In the genomic region with DNA sequence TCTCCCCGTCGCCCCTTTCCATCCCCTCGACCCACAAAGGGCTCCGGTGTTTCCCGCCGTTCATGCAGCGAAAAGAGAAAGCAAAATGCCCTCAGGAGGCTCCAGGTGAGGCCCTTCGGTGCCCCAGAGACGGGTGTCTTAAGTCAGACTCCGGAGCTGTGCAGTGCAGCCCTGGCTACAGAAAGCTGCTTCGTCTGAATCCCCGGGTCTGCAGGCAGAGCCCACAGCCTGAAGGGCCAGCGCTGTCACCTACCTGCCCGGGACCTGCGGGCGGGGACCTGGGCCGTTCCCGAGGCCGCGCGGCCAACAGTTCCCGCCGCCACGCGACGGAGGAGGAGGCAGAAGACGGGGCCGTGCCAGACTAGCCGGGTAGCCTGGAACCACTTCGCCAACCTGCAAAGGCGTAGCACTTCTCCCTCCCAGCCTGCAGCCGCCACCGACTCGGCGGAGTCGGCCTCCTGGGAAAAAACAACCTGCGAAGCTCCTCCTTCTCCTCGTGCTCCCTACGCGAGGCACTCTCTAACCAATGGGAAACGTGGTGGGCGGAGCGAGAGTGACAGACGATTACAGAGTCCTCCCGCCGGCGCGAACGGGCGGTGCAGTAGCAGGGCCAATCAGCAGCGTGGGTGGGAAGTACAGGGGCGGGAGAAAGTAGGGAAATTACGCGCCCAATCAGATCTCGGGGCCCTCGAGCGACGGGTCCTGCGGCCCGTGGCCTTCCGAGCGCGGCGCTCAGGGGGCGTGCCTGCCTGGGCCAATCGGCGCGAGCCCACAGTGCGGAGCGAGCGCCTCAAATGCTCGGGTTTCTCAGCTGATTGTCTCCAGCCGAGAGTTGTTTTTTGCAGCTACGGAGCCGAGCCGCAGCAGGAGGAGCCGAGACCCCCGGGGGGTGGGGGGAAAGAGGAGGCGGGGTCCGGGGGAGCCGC, we compare ENCODE assay signal across 8 cellular contexts. TPM values are rescaled to one million over a fixed set of nuclear protein-coding genes. Genes with fewer than 3 reads are reported as not detected.
A peak's percentile ranks its signal among the peaks of the same experiment; 100 is the strongest.
DNase-seq lines count a peak whose midpoint lies in the region; ATAC-seq and TF ChIP-seq lines count a peak whose summit lies in the region.

A gene with protein sequence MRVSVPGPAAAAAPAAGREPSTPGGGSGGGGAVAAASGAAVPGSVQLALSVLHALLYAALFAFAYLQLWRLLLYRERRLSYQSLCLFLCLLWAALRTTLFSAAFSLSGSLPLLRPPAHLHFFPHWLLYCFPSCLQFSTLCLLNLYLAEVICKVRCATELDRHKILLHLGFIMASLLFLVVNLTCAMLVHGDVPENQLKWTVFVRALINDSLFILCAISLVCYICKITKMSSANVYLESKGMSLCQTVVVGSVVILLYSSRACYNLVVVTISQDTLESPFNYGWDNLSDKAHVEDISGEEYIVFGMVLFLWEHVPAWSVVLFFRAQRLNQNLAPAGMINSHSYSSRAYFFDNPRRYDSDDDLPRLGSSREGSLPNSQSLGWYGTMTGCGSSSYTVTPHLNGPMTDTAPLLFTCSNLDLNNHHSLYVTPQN (plus strand): TSS at position 774 of the 926 bp plus-strand sequence. CDS start 312 bp downstream, outside the sequence.
A gene with protein sequence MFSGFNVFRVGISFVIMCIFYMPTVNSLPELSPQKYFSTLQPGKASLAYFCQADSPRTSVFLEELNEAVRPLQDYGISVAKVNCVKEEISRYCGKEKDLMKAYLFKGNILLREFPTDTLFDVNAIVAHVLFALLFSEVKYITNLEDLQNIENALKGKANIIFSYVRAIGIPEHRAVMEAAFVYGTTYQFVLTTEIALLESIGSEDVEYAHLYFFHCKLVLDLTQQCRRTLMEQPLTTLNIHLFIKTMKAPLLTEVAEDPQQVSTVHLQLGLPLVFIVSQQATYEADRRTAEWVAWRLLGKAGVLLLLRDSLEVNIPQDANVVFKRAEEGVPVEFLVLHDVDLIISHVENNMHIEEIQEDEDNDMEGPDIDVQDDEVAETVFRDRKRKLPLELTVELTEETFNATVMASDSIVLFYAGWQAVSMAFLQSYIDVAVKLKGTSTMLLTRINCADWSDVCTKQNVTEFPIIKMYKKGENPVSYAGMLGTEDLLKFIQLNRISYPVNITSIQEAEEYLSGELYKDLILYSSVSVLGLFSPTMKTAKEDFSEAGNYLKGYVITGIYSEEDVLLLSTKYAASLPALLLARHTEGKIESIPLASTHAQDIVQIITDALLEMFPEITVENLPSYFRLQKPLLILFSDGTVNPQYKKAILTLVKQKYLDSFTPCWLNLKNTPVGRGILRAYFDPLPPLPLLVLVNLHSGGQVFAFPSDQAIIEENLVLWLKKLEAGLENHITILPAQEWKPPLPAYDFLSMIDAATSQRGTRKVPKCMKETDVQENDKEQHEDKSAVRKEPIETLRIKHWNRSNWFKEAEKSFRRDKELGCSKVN (minus strand): TSS at position 443 of the 926 bp plus-strand sequence. CDS start 8,948 bp downstream, outside the sequence.

- peak within 1 kb of the TSS; percentile 66 for H2BK12ac ChIP-seq in neuronal stem cell (ENCODE audit: low read length)

- H2BK15ac ChIP-seq in neuronal stem cell (ENCODE audit: low read length), result peak within 1 kb of the TSS; percentile 87

- peak; percentile 98 for DNase-seq in GM04504 (ENCODE audit: low read depth)
- DNase-seq in HFFc6, result peak; percentile 99
- peak; percentile 98 for DNase-seq in NAMALWA (ENCODE audit: low spot score)
- DNase-seq in SK-MEL-5 (ENCODE audit: low read depth, low spot score), result peak; percentile 99
- DNase-seq in activated naive CD4-positive, alpha-beta T cell treated with anti-CD3 and anti-CD28 coated beads, Interleukin-2, amount 10 ng/mL, durations not matched to agents 7 days and 5 days, result peak; percentile 100
- DNase-seq in neuronal stem cell (ENCODE audit: low spot score), result peak; percentile 100

- WGBS in gastroesophageal sphincter (ENCODE audit: low coverage in 1 of 2), 2 donors, result 0% methylated on average over 6 of the region's 81 CpGs; no CpG with 5 or more reads in 1 of the 2 donors
- no CpG with 5 or more reads among the region's 81 CpGs for WGBS in neuronal stem cell (ENCODE audit: extremely low coverage in 2 of 2, insufficient read length in 2 of 2, insufficient replicate concordance in 1 of 2), 2 donors

- H3K27ac Mint-ChIP-seq in HFFc6, result peak within 1 kb of the TSS; percentile 69
- H3K27ac Mint-ChIP-seq in activated naive CD4-positive, alpha-beta T cell treated with anti-CD3 and anti-CD28 coated beads, Interleukin-2, amount 10 ng/mL, durations not matched to agents 7 days and 5 days, result peak within 1 kb of the TSS; percentile 89

- peak within 1 kb of the TSS; percentile 94 for H3K14ac ChIP-seq in neuronal stem cell (ENCODE audit: low read length)

- peak within 1 kb of the TSS; percentile 88 for H2BK120ac ChIP-seq in neuronal stem cell (ENCODE audit: low read depth, low read length)

- ATAC-seq in gastroesophageal sphincter, result peak; percentile 98

- H3K9me3 ChIP-seq in gastroesophageal sphincter, result no peaks in the 10 kb centered on the region
- no peaks in the 10 kb centered on the region for H3K9me3 ChIP-seq in neuronal stem cell (replicated peaks in 1 of 2; ENCODE audit: control insufficient read depth in 2 of 2, insufficient read depth in 1 of 2, low read depth in 1 of 2, low read length in 2 of 2)
- H3K9me3 ChIP-seq in subcutaneous abdominal adipose tissue (ENCODE audit: control insufficient read depth in 5 of 5, low read length in 5 of 5), result no peaks in the 10 kb centered on the region

- H3K4me1 Mint-ChIP-seq in HFFc6 (ENCODE audit: low read depth), result peaks cover 14% of the 10 kb centered on the region
- H3K4me1 Mint-ChIP-seq in activated naive CD4-positive, alpha-beta T cell treated with anti-CD3 and anti-CD28 coated beads, Interleukin-2, amount 10 ng/mL, durations not matched to agents 7 days and 5 days, result peaks cover 39% of the 10 kb centered on the region

- CTCF ChIA-PET in activated naive CD4-positive, alpha-beta T cell treated with anti-CD3 and anti-CD28 coated beads, Interleukin-2, amount 10 ng/mL, durations not matched to agents 7 days and 5 days (lab: Charles Lee), result interaction anchor here (1.0 to 1.5 kb wide), 4 partner anchors 9 to 252 kb away, joined by 3 to 4 read pairs (median 3); no protein-coding TSS in a partner anchor

- no peak within 1 kb of the TSS for H4K8ac ChIP-seq in neuronal stem cell (ENCODE audit: low read depth, low read length)

- H3K4me1 ChIP-seq in gastroesophageal sphincter, result peaks cover 0 to 34% (median 9%) of the 10 kb centered on the region in 3 donors
- peaks cover 5 to 7% of the 10 kb centered on the region in 2 donors for H3K4me1 ChIP-seq in neuronal stem cell (ENCODE audit: control insufficient read depth in 2 of 2, insufficient read depth in 1 of 2, low read depth in 1 of 2, low read length in 2 of 2)
- H3K4me1 ChIP-seq in subcutaneous abdominal adipose tissue (ENCODE audit: control insufficient read depth in 5 of 5, insufficient read depth in 5 of 5, low read length in 5 of 5), result peaks cover 5 to 31% (median 24%) of the 10 kb centered on the region in 5 donors

- peak within 1 kb of the TSS; percentile 69 to 79 for H3K4me3 ChIP-seq in gastroesophageal sphincter
- H3K4me3 ChIP-seq in neuronal stem cell (ENCODE audit: low read length in 2 of 2), result peak within 1 kb of the TSS; percentile 64 to 100
- H3K4me3 ChIP-seq in subcutaneous abdominal adipose tissue (ENCODE audit: low read depth in 1 of 5, low read length in 5 of 5), result peak within 1 kb of the TSS; percentile 86 to 98 (median 93)

- H3K27me3 Mint-ChIP-seq in HFFc6 (ENCODE audit: insufficient read depth), result no peaks in the 10 kb centered on the region
- H3K27me3 Mint-ChIP-seq in activated naive CD4-positive, alpha-beta T cell treated with anti-CD3 and anti-CD28 coated beads, Interleukin-2, amount 10 ng/mL, durations not matched to agents 7 days and 5 days, result peaks cover 9% of the 10 kb centered on the region

- peak within 1 kb of the TSS; percentile 34 for H2AK5ac ChIP-seq in neuronal stem cell (ENCODE audit: low read depth, low read length)

- peak within 1 kb of the TSS; percentile 98 for H3K18ac ChIP-seq in neuronal stem cell (ENCODE audit: low read length)

- peak within 1 kb of the TSS; percentile 97 for H2AFZ ChIP-seq in neuronal stem cell (ENCODE audit: low read length)

- H3K23ac ChIP-seq in neuronal stem cell (ENCODE audit: low read depth, low read length, poor library complexity), result peak within 1 kb of the TSS; percentile 95

- H3K36me3 Mint-ChIP-seq in HFFc6 (ENCODE audit: low read depth), result no peaks in the 10 kb centered on the region
- H3K36me3 Mint-ChIP-seq in activated naive CD4-positive, alpha-beta T cell treated with anti-CD3 and anti-CD28 coated beads, Interleukin-2, amount 10 ng/mL, durations not matched to agents 7 days and 5 days, result peaks cover 16% of the 10 kb centered on the region

- H3K27me3 ChIP-seq in gastroesophageal sphincter (no peaks in the 10 kb centered on the region), neuronal stem cell (ENCODE audit: control insufficient read depth in 3 of 3, insufficient read depth in 3 of 3, low read depth in 1 of 3, low read length in 3 of 3) (no peaks in the 10 kb centered on the region), subcutaneous abdominal adipose tissue (ENCODE audit: control insufficient read depth in 5 of 5, insufficient read depth in 4 of 5, low read length in 5 of 5) (peaks cover 0 to 2% (median 0%) of the 10 kb centered on the region in 5 donors)

- H3K27ac ChIP-seq in gastroesophageal sphincter (peak within 1 kb of the TSS; percentile 72 to 93 (median 93)), neuronal stem cell (replicated peaks; ENCODE audit: low read length) (peak within 1 kb of the TSS; percentile 80), subcutaneous abdominal adipose tissue (ENCODE audit: low read depth, low read length) (peak within 1 kb of the TSS; percentile 32)

- H3K4ac ChIP-seq in neuronal stem cell (ENCODE audit: low read length), result peak within 1 kb of the TSS; percentile 56

- no peak for TF ChIP-seq EP300 in gastroesophageal sphincter (IDR thresholded peaks at IDR 0.05)

- H2BK5ac ChIP-seq in neuronal stem cell (ENCODE audit: low read length), result peak within 1 kb of the TSS; percentile 96

- no peak for TF ChIP-seq CTCF in HFFc6 (IDR thresholded peaks at IDR 0.05)
- TF ChIP-seq CTCF in gastroesophageal sphincter (IDR thresholded peaks at IDR 0.05), result peak in 1 of 4 experiments; percentile 2

- peaks cover 5% of the 10 kb centered on the region for H3K79me1 ChIP-seq in neuronal stem cell (ENCODE audit: low read depth, low read length)

- no peaks in the 10 kb centered on the region for H3K36me3 ChIP-seq in gastroesophageal sphincter
- H3K36me3 ChIP-seq in neuronal stem cell (replicated peaks in 1 of 2; ENCODE audit: control insufficient read depth in 2 of 2, insufficient read depth in 2 of 2, low read length in 2 of 2), result no peaks in the 10 kb centered on the region
- no peaks in the 10 kb centered on the region for H3K36me3 ChIP-seq in subcutaneous abdominal adipose tissue (ENCODE audit: control insufficient read depth in 5 of 5, insufficient read depth in 5 of 5, low read length in 5 of 5)

- no peak within 1 kb of the TSS for H4K91ac ChIP-seq in neuronal stem cell (ENCODE audit: low read depth, low read length, poor library complexity)

- peak within 1 kb of the TSS; percentile 93 for H3K4me3 Mint-ChIP-seq in HFFc6
- peak within 1 kb of the TSS; percentile 92 for H3K4me3 Mint-ChIP-seq in activated naive CD4-positive, alpha-beta T cell treated with anti-CD3 and anti-CD28 coated beads, Interleukin-2, amount 10 ng/mL, durations not matched to agents 7 days and 5 days

- peak within 1 kb of the TSS; percentile 95 for H3K9ac ChIP-seq in neuronal stem cell (ENCODE audit: low read depth, low read length, poor library complexity)
- peak within 1 kb of the TSS; percentile 74 to 79 (median 75) for H3K9ac ChIP-seq in subcutaneous abdominal adipose tissue (ENCODE audit: low read length in 5 of 5)

- H3K9me3 Mint-ChIP-seq in HFFc6, result no peaks in the 10 kb centered on the region
- no peaks in the 10 kb centered on the region for H3K9me3 Mint-ChIP-seq in activated naive CD4-positive, alpha-beta T cell treated with anti-CD3 and anti-CD28 coated beads, Interleukin-2, amount 10 ng/mL, durations not matched to agents 7 days and 5 days

- in situ Hi-C loops in SK-MEL-5 (cut with HindIII; ENCODE audit: low pct_unique_long_range_greater_than_20kb, low sequenced_read_pairs), result no loop called here

- peak; percentile 74 to 84 for TF ChIP-seq POLR2A in gastroesophageal sphincter (IDR thresholded peaks at IDR 0.05)

- H3K4me2 ChIP-seq in neuronal stem cell (ENCODE audit: insufficient read depth, low read length, poor library complexity, severe bottlenecking), result peak within 1 kb of the TSS; percentile 100

RNA-seq across cellular contexts. Expression of the first gene that starts in this region (rescaled TPM):
- total RNA-seq in HFFc6 (2021; fragmentation: NEBNext Ultra II Directional; extraction: Animal tissue kit (Norgen Biotek cat#: 25700)), result 1 to 10 TPM in 2 of 6 experiments, under 1 TPM in 4; 0.73 to 1.1 (median 0.82) TPM
- 0.32 and 0.40 TPM in 2 replicates for total RNA-seq in SK-MEL-5 (2014; rRNA removed; shearing (Covaris generic))
- 0.38 and 0.52 TPM in 2 replicates for polyA plus RNA-seq in SK-MEL-5 (2015; cell fraction: cytosol; rRNA removed)
- 0.70 and 0.93 TPM in 2 replicates for polyA plus RNA-seq in SK-MEL-5 (2015; cell fraction: nucleus; rRNA removed)
- under 1 TPM; 0.12 to 0.54 (median 0.19) TPM for total RNA-seq in gastroesophageal sphincter
- polyA plus RNA-seq in neuronal stem cell (2013, experiment 1 of 2), result 4.9 TPM
- 4.9 TPM for polyA plus RNA-seq in neuronal stem cell (2013, experiment 2 of 2)

RNA-seq across cellular contexts. Expression of the second gene that starts in this region (rescaled TPM):
- total RNA-seq in HFFc6 (2021; fragmentation: NEBNext Ultra II Directional; extraction: Animal tissue kit (Norgen Biotek cat#: 25700)), result 1 to 10 TPM; 1.5 to 2.2 (median 1.8) TPM
- 1.1 and 1.5 TPM in 2 replicates for total RNA-seq in SK-MEL-5 (2014; rRNA removed; shearing (Covaris generic))
- polyA plus RNA-seq in SK-MEL-5 (2015; cell fraction: cytosol; rRNA removed), result 1.1 and 1.5 TPM in 2 replicates
- 3.8 and 4.1 TPM in 2 replicates for polyA plus RNA-seq in SK-MEL-5 (2015; cell fraction: nucleus; rRNA removed)
- 10 to 100 TPM in 3 of 4 donors, 1 to 10 TPM in 1; 7.4 to 18.7 (median 16.0) TPM for total RNA-seq in gastroesophageal sphincter
- polyA plus RNA-seq in neuronal stem cell (2013, experiment 1 of 2), result 16.8 TPM
- polyA plus RNA-seq in neuronal stem cell (2013, experiment 2 of 2), result 17.6 TPM

Comparison
In these comparisons a context has a peak if more than half of its experiments do, and no peak if none do; other contexts are left out.
1. Peak in every context shown above with its lines: DNase-seq, ATAC-seq, H3K4me3 ChIP-seq and H3K27ac ChIP-seq.
2. H3K27ac ChIP-seq: peak in every context shown above with its lines; median percentile 93 in gastroesophageal sphincter; 80 in neuronal stem cell; 32 in subcutaneous abdominal adipose tissue.